ENCODE assay signal across 1 cellular context in the genomic region with DNA sequence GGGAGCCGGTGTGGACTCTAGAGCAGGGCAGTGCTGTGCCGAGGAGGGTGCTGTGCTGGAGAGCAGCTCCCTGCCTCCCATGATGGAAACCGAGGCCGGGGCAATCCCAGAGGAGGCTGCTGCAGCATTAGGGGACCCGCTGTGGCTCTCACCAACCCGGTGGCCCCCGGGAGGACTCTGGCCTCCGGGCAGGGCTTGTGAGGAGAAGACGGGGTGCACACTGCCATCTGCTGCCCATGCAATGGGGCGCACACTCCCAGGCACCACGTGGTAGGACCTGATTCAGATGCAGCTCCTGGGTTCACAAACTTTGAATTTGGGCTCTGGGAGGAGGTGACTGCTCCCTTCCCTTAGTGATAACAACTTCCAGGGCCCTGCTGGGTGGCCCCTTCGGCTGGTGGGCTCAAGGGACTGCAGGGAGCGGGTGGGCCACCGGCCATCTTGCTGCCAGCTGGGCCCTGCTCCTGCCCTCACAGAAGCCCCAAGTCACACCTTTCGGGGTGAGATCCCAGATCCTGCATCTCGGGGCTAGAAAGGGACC.
TF ChIP-seq lines count a peak whose summit lies in the region.

No MANE protein-coding gene starts in this region.

TF ChIP-seq in IMR-90, 13 proteins besides CTCF, POLR2A, EP300 and RAD21:
- TF ChIP-seq, protein P1, sequence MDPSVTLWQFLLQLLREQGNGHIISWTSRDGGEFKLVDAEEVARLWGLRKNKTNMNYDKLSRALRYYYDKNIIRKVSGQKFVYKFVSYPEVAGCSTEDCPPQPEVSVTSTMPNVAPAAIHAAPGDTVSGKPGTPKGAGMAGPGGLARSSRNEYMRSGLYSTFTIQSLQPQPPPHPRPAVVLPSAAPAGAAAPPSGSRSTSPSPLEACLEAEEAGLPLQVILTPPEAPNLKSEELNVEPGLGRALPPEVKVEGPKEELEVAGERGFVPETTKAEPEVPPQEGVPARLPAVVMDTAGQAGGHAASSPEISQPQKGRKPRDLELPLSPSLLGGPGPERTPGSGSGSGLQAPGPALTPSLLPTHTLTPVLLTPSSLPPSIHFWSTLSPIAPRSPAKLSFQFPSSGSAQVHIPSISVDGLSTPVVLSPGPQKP (IDR thresholded peaks at IDR 0.05; ENCODE audit: borderline replicate concordance, low read depth, low read length) = no peak
- TF ChIP-seq SMC3 (IDR thresholded peaks at IDR 0.05; ENCODE audit: low read depth, low read length) (peak; percentile 50), USF2 (IDR thresholded peaks at IDR 0.05; ENCODE audit: low read depth, low read length) (peak; percentile 72), MXI1 (IDR thresholded peaks at IDR 0.05; ENCODE audit: borderline replicate concordance, low read depth, low read length) (no peak), MAZ (IDR thresholded peaks at IDR 0.05; ENCODE audit: borderline replicate concordance, low read depth, low read length) (no peak), CEBPB (IDR thresholded peaks at IDR 0.05; ENCODE audit: low read depth, low read length) (no peak), FOS (IDR thresholded peaks at IDR 0.05; ENCODE audit: low read depth, low read length) (no peak)
